Comparison of ENCODE assay signal across 8 cellular contexts in genomic region chr7:6447589-6448210, GRCh38. TPM values are rescaled to one million over a fixed set of nuclear protein-coding genes. Genes with fewer than 3 reads are reported as not detected.
DNase-seq lines count a peak whose midpoint lies in the region; ATAC-seq, FAIRE-seq and TF ChIP-seq lines count a peak whose summit lies in the region.

Gene DAGLB, minus strand, starts transcription at chr7:6447954. Its CDS starts 112 bp downstream, at chr7:6447842.

- H2BK120ac ChIP-seq in H1 (replicated peaks; ENCODE audit: low read depth, low read length), result no peak within 1 kb of the TSS

- TF ChIP-seq CTCF in H1 (IDR thresholded peaks at IDR 0.05; ENCODE audit: control extremely low read depth in 1 of 3, insufficient read depth in 1 of 3, low read depth in 1 of 3, low read length in 3 of 3), result no peak

- CTCF ChIA-PET in H1 (lab: Charles Lee; ENCODE audit: partially characterized antibody), result interaction anchor here (0.6 to 1.8 kb wide), 4 partner anchors 11 to 28 kb away, joined by 3 to 5 read pairs (median 3); no protein-coding TSS in a partner anchor

- H4K8ac ChIP-seq in H1 (ENCODE audit: extremely low read depth, insufficient read depth, low read length), result peak within 1 kb of the TSS; percentile 94; the same call in 1 of the 2 replicates

- H3K27me3 ChIP-seq in H1 (replicated peaks in 1 of 4; ENCODE audit: control insufficient read depth in 3 of 4, extremely low read depth in 1 of 4, insufficient read depth in 3 of 4, low read length in 3 of 4), result no peaks in the 10 kb centered on the region

- H3K27ac Mint-ChIP-seq in memory B cell, result peak within 1 kb of the TSS; percentile 91

- TF ChIP-seq EP300 in H1 (IDR thresholded peaks at IDR 0.05; ENCODE audit: borderline replicate concordance in 1 of 2, low read depth in 2 of 2, low read length in 2 of 2), result no peak

- peak within 1 kb of the TSS; percentile 9 for H3K14ac ChIP-seq in H1 (ENCODE audit: insufficient read length)

- peak within 1 kb of the TSS; percentile 88; the same call in 1 of the 2 replicates for H2AK5ac ChIP-seq in H1 (ENCODE audit: low read depth, low read length)

- POLR2A ChIA-PET in H1 (lab: Charles Lee; ENCODE audit: partially characterized antibody), result interaction anchor here (0.8 to 4.8 kb wide), 13 partner anchors 8 to 288 kb away, joined by 3 to 25 read pairs (median 3); no protein-coding TSS in a partner anchor

- peaks cover 3 to 40% of the 10 kb centered on the region in 2 experiments for H3K79me2 ChIP-seq in H1 (ENCODE audit: control insufficient read depth in 1 of 2, insufficient read depth in 2 of 2, low read length in 2 of 2)

- FAIRE-seq in H1 (lab: Jason Lieb, UNC), result no peak

- no peak within 1 kb of the TSS for H4K91ac ChIP-seq in H1 (replicated peaks; ENCODE audit: insufficient read length, low read length)

- H3K9me3 Mint-ChIP-seq in memory B cell, result no peaks in the 10 kb centered on the region

- TF ChIP-seq POLR2A in H1 (IDR thresholded peaks at IDR 0.05; ENCODE audit: control extremely low read depth in 1 of 2, low read depth in 2 of 2, low read length in 2 of 2), result peak; percentile 61 to 90

- peaks cover 15% of the 10 kb centered on the region for H3K36me3 Mint-ChIP-seq in memory B cell

- H3K36me3 ChIP-seq in H1 (ENCODE audit: control insufficient read depth in 2 of 4, insufficient read depth in 4 of 4, low read length in 3 of 4), result peaks cover 5 to 33% (median 20%) of the 10 kb centered on the region in 4 experiments

- ATAC-seq in GM21390 (IDR thresholded peaks at IDR 0.05; ENCODE audit: unreplicated experiment) (peak; percentile 72), memory B cell (ENCODE audit: low read depth) (peak; percentile 87)

- no peak within 1 kb of the TSS for H3K23ac ChIP-seq in H1 (ENCODE audit: insufficient read length)

- H3K23me2 ChIP-seq in H1 (ENCODE audit: low read depth, low read length), result no peaks in the 10 kb centered on the region; the same call in 1 of the 2 replicates

- H3K79me1 ChIP-seq in H1 (ENCODE audit: low read depth, low read length), result 0 out of 2 replicates have a peak, but pooled peaks cover 2% of the 10 kb centered on the region

- peaks cover 15% of the 10 kb centered on the region for H3K4me1 Mint-ChIP-seq in memory B cell

- peaks cover 0 to 2% of the 10 kb centered on the region in 2 experiments for H4K20me1 ChIP-seq in H1 (replicated peaks in 1 of 2; ENCODE audit: control insufficient read depth in 1 of 2, insufficient read depth in 2 of 2, low read length in 2 of 2)

- H3K27me3 Mint-ChIP-seq in memory B cell, result no peaks in the 10 kb centered on the region

- H3K4me3 Mint-ChIP-seq in memory B cell, result peak within 1 kb of the TSS; percentile 90

- H3K9ac ChIP-seq in H1 (replicated peaks in 1 of 4; ENCODE audit: extremely low read depth in 1 of 4, low read depth in 3 of 4, low read length in 3 of 4), result peak within 1 kb of the TSS; percentile 54 to 91 (median 82)

- DNase-seq in COR-L47 (lab: John Stamatoyannopoulos, UW) (peak; percentile 94), HUDEP-2 (lab: John Stamatoyannopoulos, UW; ENCODE audit: unreplicated experiment in 76 of 76) (peak in 74 of 76 experiments; percentile 47 to 97 (median 89)), NOMO-1 treated with dmso at 0.1 percent for 144 hours (lab: John Stamatoyannopoulos, UW; ENCODE audit: unreplicated experiment) (peak; percentile 88), H1 (ENCODE audit: low read depth in 1 of 2, low spot score in 2 of 2) (peak; percentile 89 to 96), memory B cell (ENCODE audit: low spot score in 2 of 2) (peak; percentile 95 to 97)
- peak; percentile 92 to 95 (median 92) for DNase-seq in activated CD8-positive, alpha-beta memory T cell treated with anti-CD3 and anti-CD28 coated beads for 48 hours (ENCODE audit: low read depth in 2 of 3, low spot score in 2 of 3)
- peak; percentile 95 for DNase-seq in stimulated activated CD8-positive, alpha-beta memory T cell treated with anti-CD3 and anti-CD28 coated beads, Interleukin-12 subunit alpha, Interleukin-12 subunit beta, amount 100 ng/mL, for 1 hour (ENCODE audit: low read depth)

- H3K4ac ChIP-seq in H1 (replicated peaks; ENCODE audit: insufficient read length, low read depth, low read length), result no peak within 1 kb of the TSS

- peak within 1 kb of the TSS; percentile 76; the same call in 1 of the 2 replicates for H3K27ac ChIP-seq in H1 (ENCODE audit: low read depth, low read length)

- peak within 1 kb of the TSS; percentile 93 for H3K18ac ChIP-seq in H1 (ENCODE audit: extremely low read depth, low read length)

- H2BK20ac ChIP-seq in H1 (ENCODE audit: low read length), result no peak within 1 kb of the TSS

- H3K4me2 ChIP-seq in H1 (ENCODE audit: insufficient read depth in 1 of 2, low read depth in 2 of 2, low read length in 2 of 2), result peak within 1 kb of the TSS; percentile 76 to 86

- peak within 1 kb of the TSS; percentile 49; the same call in 1 of the 2 replicates for H2AFZ ChIP-seq in H1 (ENCODE audit: low read length)

- no peaks in the 10 kb centered on the region; a peak in 1 of 7 replicates for H3K4me1 ChIP-seq in H1 (replicated peaks in 1 of 4; ENCODE audit: control insufficient read depth in 3 of 4, insufficient read depth in 4 of 4, low read length in 3 of 4)

- peak within 1 kb of the TSS; percentile 75; the same call in 1 of the 2 replicates for H2BK12ac ChIP-seq in H1 (ENCODE audit: low read depth, low read length)

- H4K5ac ChIP-seq in H1 (ENCODE audit: insufficient read length, low read depth, low read length), result peak within 1 kb of the TSS; percentile 77

- peak within 1 kb of the TSS; percentile 72; the same call in 1 of the 2 replicates for H2BK15ac ChIP-seq in H1 (ENCODE audit: low read length)

- H3K56ac ChIP-seq in H1 (replicated peaks; ENCODE audit: insufficient read length, low read depth, low read length), result peak within 1 kb of the TSS; percentile 73

- WGBS in H1 (ENCODE audit: extremely low coverage in 1 of 2, insufficient coverage in 1 of 2, insufficient read length in 1 of 2, insufficient replicate concordance in 2 of 2, low coverage in 1 of 2, low lambda C conversion rate in 2 of 2, missing lambda C conversion rate in 1 of 2), 2 experiments, result 2% methylated on average over 58 of the region's 61 CpGs; no CpG with 5 or more reads in 1 of the 2 experiments

- peak within 1 kb of the TSS; percentile 88 to 97 (median 92) for H3K4me3 ChIP-seq in H1 (ENCODE audit: extremely low read depth in 1 of 4, insufficient read depth in 2 of 4, low read depth in 3 of 4, low read length in 4 of 4)

- TF ChIP-seq RAD21 in H1 (IDR thresholded peaks at IDR 0.05 in 1 of 2, conservative IDR thresholded peaks at IDR 0.05 in 1 of 2; ENCODE audit: low read depth in 2 of 2, low read length in 2 of 2), result no peak

- H2BK5ac ChIP-seq in H1 (ENCODE audit: low read depth, low read length), result peak within 1 kb of the TSS; percentile 90

- H3K9me3 ChIP-seq in H1 (ENCODE audit: insufficient read depth in 2 of 2, low read depth in 1 of 2, low read length in 1 of 2), result no peaks in the 10 kb centered on the region

TF ChIP-seq in H1, 55 proteins besides CTCF, POLR2A, EP300 and RAD21 (continues in another document):
- no peak for TF ChIP-seq RNF2 (IDR thresholded peaks at IDR 0.05; ENCODE audit: borderline replicate concordance, low read depth, low read length, missing control alignments, poor library complexity, severe bottlenecking)
- TF ChIP-seq MAX (IDR thresholded peaks at IDR 0.05), result no peak
- TF ChIP-seq JUND (IDR thresholded peaks at IDR 0.05; ENCODE audit: low read length), result no peak
- TF ChIP-seq CBX5 (IDR thresholded peaks at IDR 0.05; ENCODE audit: low read depth, low read length), result no peak
- peak; percentile 73; the same call in 1 of the 2 replicates for TF ChIP-seq RBBP5 (IDR thresholded peaks at IDR 0.05; ENCODE audit: borderline replicate concordance, low read depth, low read length)
- no peak for TF ChIP-seq CHD1 (IDR thresholded peaks at IDR 0.05; ENCODE audit: low read depth, low read length)
- TF ChIP-seq TEAD4 (IDR thresholded peaks at IDR 0.05; ENCODE audit: low read depth, low read length), result no peak
- TF ChIP-seq FOSL1 (IDR thresholded peaks at IDR 0.05; ENCODE audit: insufficient read depth, low read depth, low read length), result no peak
- no peak; the same call in 1 of the 2 replicates for TF ChIP-seq RFX5 (IDR thresholded peaks at IDR 0.05; ENCODE audit: borderline replicate concordance, low read depth, low read length)
- TF ChIP-seq PHF8 (conservative IDR thresholded peaks at IDR 0.05; ENCODE audit: low read depth, low read length), result peak; percentile 68
- TF ChIP-seq SRF (IDR thresholded peaks at IDR 0.05; ENCODE audit: low read depth, low read length), result no peak
- no peak for TF ChIP-seq NANOG (IDR thresholded peaks at IDR 0.05; ENCODE audit: insufficient read depth, low read depth, low read length, poor library complexity, severe bottlenecking)
- peak; percentile 65; the same call in 1 of the 2 replicates for TF ChIP-seq ATF3 (IDR thresholded peaks at IDR 0.05; ENCODE audit: insufficient read depth, low read depth, low read length)
- TF ChIP-seq KDM4A (IDR thresholded peaks at IDR 0.05; ENCODE audit: low read depth, low read length, severe bottlenecking), result peak; percentile 51
- TF ChIP-seq SIN3A (conservative IDR thresholded peaks at IDR 0.05 in 1 of 2, IDR thresholded peaks at IDR 0.05 in 1 of 2; ENCODE audit: low read depth in 1 of 2, low read length in 2 of 2), result no peak; a peak in 1 of 4 replicates
- no peak for TF ChIP-seq GABPA (IDR thresholded peaks at IDR 0.05; ENCODE audit: borderline replicate concordance, insufficient read depth, low read length)
- TF ChIP-seq SIX5 (IDR thresholded peaks at IDR 0.05; ENCODE audit: low read depth, low read length), result no peak
- no peak for TF ChIP-seq SP1 (IDR thresholded peaks at IDR 0.05; ENCODE audit: low read depth, low read length)
- TF ChIP-seq TAF7 (optimal IDR thresholded peaks at IDR 0.05; ENCODE audit: borderline replicate concordance, low read depth, low read length), result peak; percentile 45

RNA-seq across cellular contexts. Expression of gene DAGLB, which starts in this region (rescaled TPM):
- 22.1 and 27.0 TPM in 2 replicates for total RNA-seq in H1 (2021; fragmentation: NEBNext Ultra II Directional; extraction: Animal tissue kit (Norgen Biotek cat#: 25700))
- polyA plus RNA-seq in H1 (2011; rRNA removed), result 39.6 and 43.3 TPM in 2 replicates
- polyA plus RNA-seq in H1 (2011; cell fraction: cytosol; rRNA removed), result 26.5 TPM
- polyA plus RNA-seq in H1 (2011; cell fraction: nucleus; rRNA removed), result 48.0 TPM
- polyA plus RNA-seq in H1 (2012, experiment 1 of 2), result 22.5 to 29.8 TPM (median 25.0 TPM) in 4 replicates
- polyA plus RNA-seq in H1 (2012, experiment 2 of 2), result 26.1 TPM
- 27.5 TPM for polyA plus RNA-seq in H1 (2013, experiment 1 of 2)
- 25.2 TPM for polyA plus RNA-seq in H1 (2013, experiment 2 of 2)
- polyA minus RNA-seq in H1 (2011; rRNA and poly(A)+ RNA removed), result 70.6 and 75.3 TPM in 2 replicates
- polyA minus RNA-seq in H1 (2011; cell fraction: cytosol; rRNA and poly(A)+ RNA removed), result 28.5 TPM
- polyA minus RNA-seq in H1 (2011; cell fraction: nucleus; rRNA and poly(A)+ RNA removed), result 69.8 TPM

Comparison
In these comparisons a context has a peak if more than half of its experiments do, and no peak if none do; other contexts are left out.
1. Peak in every context shown above with its lines: DNase-seq, ATAC-seq, H3K4me3 ChIP-seq and H3K27ac ChIP-seq.